Comparison of ENCODE assay signal across 9 cellular contexts in genomic region chr6:25889877-25890853, GRCh38. TPM values are rescaled to one million over a fixed set of nuclear protein-coding genes. Genes with fewer than 3 reads are reported as not detected.
DNase-seq lines count a peak whose midpoint lies in the region; ATAC-seq, FAIRE-seq and TF ChIP-seq lines count a peak whose summit lies in the region.
"Had no signal": no experiment of that assay in that cellular context is flagged by ENCODE, and none has a peak within 500 bp of the region (broad histone marks: within the 10 kb centered on the region; RNA-seq: fewer than 3 reads in every experiment).

No MANE protein-coding gene starts in this region.

- H3K4me1 Mint-ChIP-seq in activated CD4-positive, alpha-beta T cell treated with anti-CD3 and anti-CD28 coated beads for 36 hours: no peaks in the 10 kb centered on the region
- peaks cover 6% of the 10 kb centered on the region for H3K4me1 Mint-ChIP-seq in glutamatergic neuron (ENCODE audit: low read depth, unreplicated experiment)

- peaks cover 4% of the 10 kb centered on the region for H3K27me3 Mint-ChIP-seq in activated CD4-positive, alpha-beta T cell treated with anti-CD3 and anti-CD28 coated beads for 36 hours
- peaks cover 3% of the 10 kb centered on the region for H3K27me3 Mint-ChIP-seq in glutamatergic neuron (ENCODE audit: unreplicated experiment)

- no peak overlapping the region for H3K4me3 Mint-ChIP-seq in activated CD4-positive, alpha-beta T cell treated with anti-CD3 and anti-CD28 coated beads for 36 hours
- no peak overlapping the region for H3K4me3 Mint-ChIP-seq in glutamatergic neuron (ENCODE audit: unreplicated experiment)

- H3K36me3 Mint-ChIP-seq in activated CD4-positive, alpha-beta T cell treated with anti-CD3 and anti-CD28 coated beads for 36 hours (ENCODE audit: low read depth): no peaks in the 10 kb centered on the region
- no peaks in the 10 kb centered on the region for H3K36me3 Mint-ChIP-seq in glutamatergic neuron (ENCODE audit: unreplicated experiment)

- no peak overlapping the region for H3K27ac Mint-ChIP-seq in activated CD4-positive, alpha-beta T cell treated with anti-CD3 and anti-CD28 coated beads for 36 hours
- H3K27ac Mint-ChIP-seq in glutamatergic neuron (ENCODE audit: unreplicated experiment): no peak overlapping the region

- TF ChIP-seq CTCF in glutamatergic neuron (IDR thresholded peaks at IDR 0.05; ENCODE audit: partially characterized antibody, unreplicated experiment) (peak; percentile 42), retinal pigment epithelial cell (conservative IDR thresholded peaks at IDR 0.05; ENCODE audit: low read depth, low read length) (peak; percentile 56), omental fat pad (IDR thresholded peaks at IDR 0.05) (no peak)

- peak; percentile 29 for DNase-seq in activated CD4-positive, alpha-beta T cell treated with anti-CD3 and anti-CD28 coated beads for 36 hours
- DNase-seq in activated CD4-positive, alpha-beta T cell treated with anti-CD3 and anti-CD28 coated beads, Interleukin-2, amount 50 U/mL, for 48 hours: no peak
- DNase-seq in NCI-H1694 (lab: John Stamatoyannopoulos, UW) (peak; percentile 44), glutamatergic neuron (peak; percentile 19), retinal pigment epithelial cell (ENCODE audit: low read depth) (no peak), omental fat pad (ENCODE audit: low spot score) (no peak)

- POLR2A ChIA-PET in activated CD4-positive, alpha-beta T cell treated with anti-CD3 and anti-CD28 coated beads for 36 hours (lab: Charles Lee): no interaction called here

- no peaks in the 10 kb centered on the region for H3K9me3 Mint-ChIP-seq in activated CD4-positive, alpha-beta T cell treated with anti-CD3 and anti-CD28 coated beads for 36 hours (ENCODE audit: low read depth)
- H3K9me3 Mint-ChIP-seq in glutamatergic neuron (ENCODE audit: unreplicated experiment): no peaks in the 10 kb centered on the region

- ATAC-seq in activated CD4-positive, alpha-beta T cell treated with anti-CD3 and anti-CD28 coated beads for 36 hours: peak; percentile 16
- ATAC-seq in GM21576 (IDR thresholded peaks at IDR 0.05; ENCODE audit: unreplicated experiment) (no peak), omental fat pad (ENCODE audit: low FRiP score) (no peak)

- CTCF ChIA-PET in activated CD4-positive, alpha-beta T cell treated with anti-CD3 and anti-CD28 coated beads for 36 hours (lab: Charles Lee): interaction anchor here (1.9 kb wide), 2 partner anchors 101 to 170 kb away, joined by 5 to 6 read pairs; no protein-coding TSS in a partner anchor

- no peak overlapping the region for H3K4me3 ChIP-seq in retinal pigment epithelial cell (ENCODE audit: low read length)
- H3K4me3 ChIP-seq: skin epidermis had no signal

- intact Hi-C loops in activated CD4-positive, alpha-beta T cell treated with anti-CD3 and anti-CD28 coated beads for 36 hours (cut with DNase I, micrococcal nuclease): loop anchor here (1.0 to 10.0 kb wide), 4 partner anchors 55 to 170 kb away; no protein-coding TSS in a partner anchor

- FAIRE-seq in TTC549 (lab: Jason Lieb, UNC): peak; percentile 59

RNA-seq across cellular contexts. Expression of gene SLC17A3, which starts 16.1 kb away (rescaled TPM):
- under 1 TPM; 0.21 to 0.33 TPM for total RNA-seq in activated CD4-positive, alpha-beta T cell treated with anti-CD3 and anti-CD28 coated beads for 36 hours
- not detected for total RNA-seq in glutamatergic neuron (ENCODE audit: unreplicated experiment)
- total RNA-seq in omental fat pad: not detected

RNA-seq across cellular contexts. Expression of gene SLC17A2, which starts 40.3 kb away (rescaled TPM):
- total RNA-seq in activated CD4-positive, alpha-beta T cell treated with anti-CD3 and anti-CD28 coated beads for 36 hours: under 1 TPM in 1 of 2 experiments, not detected in 1; 0.07 TPM
- total RNA-seq in glutamatergic neuron (ENCODE audit: unreplicated experiment): not detected
- total RNA-seq in omental fat pad: not detected

RNA-seq across cellular contexts. Expression of gene SLC17A1, which starts 58.3 kb away (rescaled TPM):
- total RNA-seq in activated CD4-positive, alpha-beta T cell treated with anti-CD3 and anti-CD28 coated beads for 36 hours: under 1 TPM in 1 of 2 experiments, not detected in 1; 0.09 TPM
- total RNA-seq in glutamatergic neuron (ENCODE audit: unreplicated experiment) (not detected), omental fat pad (not detected)

Comparison
In these comparisons a context has a peak if more than half of its experiments do, and no peak if none do; other contexts are left out.
1. DNase-seq: peak in activated CD4-positive, alpha-beta T cell treated with anti-CD3 and anti-CD28 coated beads for 36 hours (single experiment), NCI-H1694 (single experiment) and glutamatergic neuron (single experiment); none in activated CD4-positive, alpha-beta T cell treated with anti-CD3 and anti-CD28 coated beads, Interleukin-2, amount 50 U/mL, for 48 hours (0 of 2), retinal pigment epithelial cell (single experiment) and omental fat pad (single experiment).
2. CTCF ChIP-seq: peak in glutamatergic neuron (single experiment) and retinal pigment epithelial cell (single experiment); none in omental fat pad (0 of 3).